Comparison of ENCODE assay signal across 10 cellular contexts in the genomic region with DNA sequence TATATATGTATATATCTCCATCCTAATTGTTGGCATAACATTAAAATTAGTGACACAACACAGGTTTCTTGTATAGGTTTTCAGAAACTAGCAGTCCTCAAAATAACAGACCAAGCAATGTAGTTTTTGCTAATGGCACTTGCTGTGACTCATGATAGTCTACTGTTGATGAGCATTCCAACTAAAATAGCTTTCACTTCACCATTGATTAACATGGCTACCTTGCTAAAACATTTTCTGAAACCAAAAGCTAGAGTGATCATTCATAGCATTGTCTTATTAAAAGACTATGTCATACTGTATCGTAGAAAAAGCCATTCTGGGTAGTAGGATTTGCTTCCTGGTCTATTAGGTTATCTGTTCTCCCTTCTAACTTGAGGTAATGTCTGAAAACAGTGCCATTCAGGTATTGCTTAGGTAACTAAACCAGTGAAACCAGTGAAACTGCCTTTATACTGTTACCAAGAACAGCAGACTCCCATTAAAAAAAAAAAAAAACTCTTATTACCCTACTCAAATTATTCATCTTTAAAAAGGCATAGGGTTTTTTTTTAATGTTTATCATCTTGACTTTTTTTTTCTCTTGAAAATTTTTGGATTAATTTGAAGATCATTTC. TPM values are rescaled to one million over a fixed set of nuclear protein-coding genes. Genes with fewer than 3 reads are reported as not detected.
DNase-seq lines count a peak whose midpoint lies in the region; ATAC-seq and TF ChIP-seq lines count a peak whose summit lies in the region.
"Had no signal": no experiment of that assay in that cellular context is flagged by ENCODE, and none has a peak within 500 bp of the region (broad histone marks: within the 10 kb centered on the region; RNA-seq: fewer than 3 reads in every experiment).

No MANE protein-coding gene starts in this region.

- H2BK120ac ChIP-seq in mesenchymal stem cell (ENCODE audit: low read depth, low read length): no peak overlapping the region

- H3K4me3 ChIP-seq in BLaER1: no peak overlapping the region
- H3K4me3 ChIP-seq in mesenchymal stem cell (ENCODE audit: insufficient read depth in 1 of 2, low read depth in 1 of 2, low read length in 2 of 2): peak overlapping the region in 1 of 2 experiments; percentile 14

- H3K4ac ChIP-seq in mesenchymal stem cell (ENCODE audit: low read depth in 1 of 2, low read length in 2 of 2): no peak overlapping the region

- no peak for TF ChIP-seq CTCF in GM13977 (IDR thresholded peaks at IDR 0.05; ENCODE audit: extremely low read depth, insufficient read depth, missing control alignments)

- H4K8ac ChIP-seq in mesenchymal stem cell (ENCODE audit: low read length): no peak overlapping the region

- H2AFZ ChIP-seq in mesenchymal stem cell (ENCODE audit: low read depth, low read length): no peak overlapping the region

- no peak overlapping the region for H4K91ac ChIP-seq in mesenchymal stem cell (ENCODE audit: low read length)

- no peak overlapping the region for H2AK5ac ChIP-seq in mesenchymal stem cell (ENCODE audit: low read length, severe bottlenecking)

- H2BK15ac ChIP-seq in mesenchymal stem cell (ENCODE audit: low read depth, poor library complexity, severe bottlenecking): no peak overlapping the region

- H3K9me3 ChIP-seq in BLaER1: no peaks in the 10 kb centered on the region
- H3K9me3 ChIP-seq in mesenchymal stem cell (ENCODE audit: control insufficient read depth, low read length): no peaks in the 10 kb centered on the region
- H3K9me3 ChIP-seq: SJSA1 had no signal

- H3K4me1 ChIP-seq in BLaER1 (peaks cover 54% of the 10 kb centered on the region), mesenchymal stem cell (ENCODE audit: control insufficient read depth, insufficient read depth, low read depth, low read length) (peaks cover under 1% of the 10 kb centered on the region)

- H3K9me3 Mint-ChIP-seq in T-helper 1 cell treated with Interleukin-12 subunit alpha and Interleukin-12 subunit beta and Interleukin-4 antibody, amounts not matched to agents 30 μg/mL and 1 μg/mL, for 36 hours: no peaks in the 10 kb centered on the region

- H3K27me3 Mint-ChIP-seq in T-helper 1 cell treated with Interleukin-12 subunit alpha and Interleukin-12 subunit beta and Interleukin-4 antibody, amounts not matched to agents 30 μg/mL and 1 μg/mL, for 36 hours (ENCODE audit: low read depth): no peaks in the 10 kb centered on the region

- H3K27ac ChIP-seq in BLaER1 (peak overlapping the region; percentile 99), mesenchymal stem cell (ENCODE audit: low read length, poor library complexity, severe bottlenecking) (peak overlapping the region; percentile 5)

- H3K27ac Mint-ChIP-seq in T-helper 1 cell treated with Interleukin-12 subunit alpha and Interleukin-12 subunit beta and Interleukin-4 antibody, amounts not matched to agents 30 μg/mL and 1 μg/mL, for 36 hours: peak overlapping the region; percentile 98

- no peak overlapping the region for H2BK5ac ChIP-seq in mesenchymal stem cell (ENCODE audit: low read depth, low read length, poor library complexity, severe bottlenecking)

- H3K9ac ChIP-seq in BLaER1: peak overlapping the region; percentile 98; the same call in 1 of the 2 replicates
- peak overlapping the region; percentile 100 for H3K9ac ChIP-seq in mesenchymal stem cell (ENCODE audit: low read length)

- no peak overlapping the region for H3K14ac ChIP-seq in mesenchymal stem cell (ENCODE audit: low read length in 2 of 2)

- H2BK12ac ChIP-seq in mesenchymal stem cell (ENCODE audit: low read length in 2 of 2): no peak overlapping the region

- H3K4me3 Mint-ChIP-seq in T-helper 1 cell treated with Interleukin-12 subunit alpha and Interleukin-12 subunit beta and Interleukin-4 antibody, amounts not matched to agents 30 μg/mL and 1 μg/mL, for 36 hours: peak overlapping the region; percentile 96

- no peak overlapping the region for H3K23ac ChIP-seq in mesenchymal stem cell (ENCODE audit: low read length in 2 of 2)

- peaks cover 17% of the 10 kb centered on the region for H4K20me1 ChIP-seq in BLaER1

- peaks cover 26% of the 10 kb centered on the region for H3K4me1 Mint-ChIP-seq in T-helper 1 cell treated with Interleukin-12 subunit alpha and Interleukin-12 subunit beta and Interleukin-4 antibody, amounts not matched to agents 30 μg/mL and 1 μg/mL, for 36 hours (ENCODE audit: low read depth)

- 100% methylated on average over 1 of the region's 1 CpG for whole genome bisulfite sequencing in mesenchymal stem cell

- no peak overlapping the region for H3K18ac ChIP-seq in mesenchymal stem cell (ENCODE audit: low read depth in 1 of 2, low read length in 2 of 2)

- no peaks in the 10 kb centered on the region for H3K79me1 ChIP-seq in mesenchymal stem cell (replicated peaks; ENCODE audit: low read length, poor library complexity, severe bottlenecking)

- peak; percentile 9 for DNase-seq in GM13977 (ENCODE audit: low spot score)
- peak; percentile 54 for DNase-seq in mesenchymal stem cell
- DNase-seq in ecto neural progenitor cell (ENCODE audit: low spot score): no peak
- no peak for DNase-seq in NAMALWA (ENCODE audit: low spot score)
- DNase-seq: activated naive CD4-positive, alpha-beta T cell treated with Interleukin-2 at 50 U/mL for 16 hours had no signal

- in situ Hi-C loops in GM13977 (cut with MboI; ENCODE audit: low pct_unique_long_range_greater_than_20kb, low sequenced_read_pairs, unreplicated experiment): no loop called here

- 0 out of 2 replicates have a peak, but pooled peaks cover 10% of the 10 kb centered on the region for H3K36me3 ChIP-seq in BLaER1
- H3K36me3 ChIP-seq in mesenchymal stem cell (ENCODE audit: control insufficient read depth in 1 of 2, insufficient read depth in 2 of 2, low read depth in 1 of 2, low read length in 2 of 2): peaks cover 0 to 3% of the 10 kb centered on the region in 2 experiments

- no peaks in the 10 kb centered on the region for H3K27me3 ChIP-seq in BLaER1
- no peaks in the 10 kb centered on the region for H3K27me3 ChIP-seq in mesenchymal stem cell (ENCODE audit: control insufficient read depth in 1 of 2, insufficient read depth in 1 of 2, low read length in 2 of 2)
- H3K27me3 ChIP-seq: SJSA1 had no signal

- peaks cover 6% of the 10 kb centered on the region for H3K36me3 Mint-ChIP-seq in T-helper 1 cell treated with Interleukin-12 subunit alpha and Interleukin-12 subunit beta and Interleukin-4 antibody, amounts not matched to agents 30 μg/mL and 1 μg/mL, for 36 hours (ENCODE audit: low read depth)

- ATAC-seq in GM19455 (IDR thresholded peaks at IDR 0.05; ENCODE audit: unreplicated experiment): no peak
- no peak for ATAC-seq in HG03342 (IDR thresholded peaks at IDR 0.05; ENCODE audit: unreplicated experiment)

- H3K4me2 ChIP-seq in BLaER1: peak overlapping the region; percentile 90
- H3K4me2 ChIP-seq in mesenchymal stem cell (ENCODE audit: low read length, poor library complexity, severe bottlenecking): no peak overlapping the region

RNA-seq across cellular contexts. Expression of a gene that starts 2.4 kb away (rescaled TPM):
- polyA plus RNA-seq in mesenchymal stem cell (2013, experiment 1 of 2): 198 TPM
- 188 TPM for polyA plus RNA-seq in mesenchymal stem cell (2013, experiment 2 of 2)

RNA-seq across cellular contexts. Expression of a gene that starts 51.8 kb away (rescaled TPM):
- 17.8 TPM for polyA plus RNA-seq in mesenchymal stem cell (2013, experiment 1 of 2)
- polyA plus RNA-seq in mesenchymal stem cell (2013, experiment 2 of 2): 18.4 TPM

Comparison
In these comparisons a context has a peak if more than half of its experiments do, and no peak if none do; other contexts are left out.
1. DNase-seq: peak in GM13977 (single experiment) and mesenchymal stem cell (single experiment); none in ecto neural progenitor cell (single experiment) and NAMALWA (single experiment).